Comparison of ENCODE assay signal across 1 cellular context in the genomic region with DNA sequence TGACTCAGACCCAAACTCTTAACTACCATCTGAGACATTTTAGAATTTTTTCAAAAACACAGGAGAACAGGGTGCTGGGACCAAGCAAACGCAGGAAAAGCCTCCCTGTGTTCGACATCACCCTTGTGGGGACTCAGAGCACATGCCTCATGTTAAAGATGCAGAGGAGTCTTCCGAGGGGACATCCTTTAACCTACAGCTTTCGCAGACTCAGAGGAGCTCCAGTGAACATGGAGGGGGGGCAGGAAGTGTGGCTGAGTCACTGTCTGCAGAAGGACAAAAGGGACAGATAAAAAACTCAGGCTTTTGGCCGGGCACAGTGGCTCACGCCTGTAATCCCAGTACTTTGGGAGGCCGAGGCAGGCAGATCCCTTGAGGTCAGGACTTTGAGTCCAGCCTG.
TF ChIP-seq lines count a peak whose summit lies in the region.

No MANE protein-coding gene starts in this region.

TF ChIP-seq in K562, 482 proteins besides CTCF, POLR2A, EP300 and RAD21 (continued from another document and continues in another):
- TF ChIP-seq PRDM10 (IDR thresholded peaks at IDR 0.05; ENCODE audit: partially characterized antibody), result no peak
- no peak for TF ChIP-seq PHB (CRISPR knock-in tag; IDR thresholded peaks at IDR 0.05)
- no peak for TF ChIP-seq ZNF41 (CRISPR knock-in tag; conservative IDR thresholded peaks at IDR 0.05)
- TF ChIP-seq ID3 (CRISPR knock-in tag; IDR thresholded peaks at IDR 0.05), result no peak
- TF ChIP-seq ID3 (tag; IDR thresholded peaks at IDR 0.05), result no peak
- 0 out of 4 replicates have a peak, but pooled peaks of 1 of the 2 experiments have one; percentile 4 for TF ChIP-seq RCOR1 (IDR thresholded peaks at IDR 0.05; ENCODE audit: borderline replicate concordance in 1 of 2, low read depth in 2 of 2, low read length in 2 of 2)
- no peak for TF ChIP-seq ZZZ3 (IDR thresholded peaks at IDR 0.05)
- TF ChIP-seq KLF1 (tag; IDR thresholded peaks at IDR 0.05), result no peak
- TF ChIP-seq E2F5 (CRISPR knock-in tag; IDR thresholded peaks at IDR 0.05), result no peak
- no peak for TF ChIP-seq FOXJ3 (CRISPR knock-in tag; IDR thresholded peaks at IDR 0.05)
- peak; percentile 68 for TF ChIP-seq ARID1B (IDR thresholded peaks at IDR 0.05)
- no peak for TF ChIP-seq TOE1 (IDR thresholded peaks at IDR 0.05; ENCODE audit: borderline replicate concordance)
- TF ChIP-seq TOE1 (CRISPR knock-in tag; IDR thresholded peaks at IDR 0.05; ENCODE audit: borderline replicate concordance, low read depth), result no peak
- TF ChIP-seq OTX1 (CRISPR knock-in tag; IDR thresholded peaks at IDR 0.05), result no peak
- no peak for TF ChIP-seq FOXP1 (CRISPR knock-in tag; IDR thresholded peaks at IDR 0.05)
- TF ChIP-seq, protein P1, sequence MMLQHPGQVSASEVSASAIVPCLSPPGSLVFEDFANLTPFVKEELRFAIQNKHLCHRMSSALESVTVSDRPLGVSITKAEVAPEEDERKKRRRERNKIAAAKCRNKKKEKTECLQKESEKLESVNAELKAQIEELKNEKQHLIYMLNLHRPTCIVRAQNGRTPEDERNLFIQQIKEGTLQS (IDR thresholded peaks at IDR 0.05), result peak; percentile 73
- TF ChIP-seq, protein P1 (CRISPR knock-in tag; conservative IDR thresholded peaks at IDR 0.05), result no peak
- TF ChIP-seq ETV5 (CRISPR knock-in tag; IDR thresholded peaks at IDR 0.05; ENCODE audit: low read depth), result no peak
- TF ChIP-seq ZNF57 (CRISPR knock-in tag; IDR thresholded peaks at IDR 0.05), result no peak
- TF ChIP-seq DDX20 (tag; IDR thresholded peaks at IDR 0.05; ENCODE audit: low read depth), result no peak
- no peak for TF ChIP-seq SIX5 (IDR thresholded peaks at IDR 0.05; ENCODE audit: borderline replicate concordance in 1 of 2, insufficient read depth in 1 of 2, low read depth in 1 of 2, low read length in 2 of 2)
- no peak for TF ChIP-seq ETS1 (conservative IDR thresholded peaks at IDR 0.05; ENCODE audit: control insufficient read depth, low read depth, low read length)
- TF ChIP-seq, protein P2, sequence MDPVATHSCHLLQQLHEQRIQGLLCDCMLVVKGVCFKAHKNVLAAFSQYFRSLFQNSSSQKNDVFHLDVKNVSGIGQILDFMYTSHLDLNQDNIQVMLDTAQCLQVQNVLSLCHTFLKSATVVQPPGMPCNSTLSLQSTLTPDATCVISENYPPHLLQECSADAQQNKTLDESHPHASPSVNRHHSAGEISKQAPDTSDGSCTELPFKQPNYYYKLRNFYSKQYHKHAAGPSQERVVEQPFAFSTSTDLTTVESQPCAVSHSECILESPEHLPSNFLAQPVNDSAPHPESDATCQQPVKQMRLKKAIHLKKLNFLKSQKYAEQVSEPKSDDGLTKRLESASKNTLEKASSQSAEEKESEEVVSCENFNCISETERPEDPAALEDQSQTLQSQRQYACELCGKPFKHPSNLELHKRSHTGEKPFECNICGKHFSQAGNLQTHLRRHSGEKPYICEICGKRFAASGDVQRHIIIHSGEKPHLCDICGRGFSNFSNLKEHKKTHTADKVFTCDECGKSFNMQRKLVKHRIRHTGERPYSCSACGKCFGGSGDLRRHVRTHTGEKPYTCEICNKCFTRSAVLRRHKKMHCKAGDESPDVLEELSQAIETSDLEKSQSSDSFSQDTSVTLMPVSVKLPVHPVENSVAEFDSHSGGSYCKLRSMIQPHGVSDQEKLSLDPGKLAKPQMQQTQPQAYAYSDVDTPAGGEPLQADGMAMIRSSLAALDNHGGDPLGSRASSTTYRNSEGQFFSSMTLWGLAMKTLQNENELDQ (CRISPR knock-in tag; IDR thresholded peaks at IDR 0.05; ENCODE audit: borderline replicate concordance), result no peak
- TF ChIP-seq SRSF3 (IDR thresholded peaks at IDR 0.05; ENCODE audit: insufficient read depth, low read length), result no peak
- peak; percentile 72 for TF ChIP-seq NFE2 (IDR thresholded peaks at IDR 0.05; ENCODE audit: low read depth)
- no peak for TF ChIP-seq CHD7 (IDR thresholded peaks at IDR 0.05; ENCODE audit: low read depth, low read length)
- no peak for TF ChIP-seq ZBTB12 (CRISPR knock-in tag; IDR thresholded peaks at IDR 0.05)
- no peak for TF ChIP-seq CEBPG (CRISPR knock-in tag; IDR thresholded peaks at IDR 0.05)
- TF ChIP-seq CEBPG (tag; conservative IDR thresholded peaks at IDR 0.05 in 1 of 2, IDR thresholded peaks at IDR 0.05 in 1 of 2), result no peak
- no peak for TF ChIP-seq ZFP30 (CRISPR knock-in tag; IDR thresholded peaks at IDR 0.05; ENCODE audit: borderline replicate concordance)
